ENCODE assay signal across 9 cellular contexts in the genomic region with DNA sequence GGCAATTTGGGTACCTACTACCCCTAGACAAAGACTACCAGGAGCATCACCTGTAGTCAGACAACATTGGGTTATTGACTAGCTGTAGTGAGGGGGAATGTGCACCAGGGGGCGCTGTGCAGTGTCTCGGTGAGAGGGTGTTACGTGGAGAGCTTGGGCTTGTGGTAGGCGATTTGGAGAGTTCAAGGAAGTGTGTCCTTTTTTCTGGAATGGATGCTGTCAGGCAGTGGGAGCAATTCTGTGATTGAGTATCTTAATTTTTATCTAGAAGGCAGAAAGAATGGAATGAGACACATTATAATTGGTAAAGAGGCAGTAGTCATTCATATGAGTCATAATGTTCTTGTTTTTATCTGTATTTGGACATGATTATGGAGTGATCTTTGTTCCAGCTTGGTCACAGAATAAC.
DNase-seq lines count a peak whose midpoint lies in the region; FAIRE-seq and TF ChIP-seq lines count a peak whose summit lies in the region.
"Had no signal": no experiment of that assay in that cellular context is flagged by ENCODE, and none has a peak within 500 bp of the region (broad histone marks: within the 10 kb centered on the region; RNA-seq: fewer than 3 reads in every experiment).

No MANE protein-coding gene starts in this region.

- no peaks in the 10 kb centered on the region for H3K9me1 ChIP-seq in endothelial cell of umbilical vein (replicated peaks; ENCODE audit: control insufficient read depth, extremely low read depth, insufficient read depth, low read length)

- TF ChIP-seq CTCF in Calu3 (IDR thresholded peaks at IDR 0.05; ENCODE audit: unreplicated experiment) (peak; percentile 59), endothelial cell of umbilical vein (IDR thresholded peaks at IDR 0.05; ENCODE audit: extremely low read depth in 1 of 2, insufficient read depth in 1 of 2, low read depth in 1 of 2, low read length in 2 of 2) (peak; percentile 22 to 52)

- peak; percentile 66 for DNase-seq in Calu3
- DNase-seq in GM19240 (ENCODE audit: insufficient read length, low spot score) = peak; percentile 41
- DNase-seq in HPDE6-E6E7 (ENCODE audit: extremely low spot score) = peak; percentile 57
- peak; percentile 3 to 31 for DNase-seq in activated CD4-positive, alpha-beta T cell treated with anti-CD3 and anti-CD28 coated beads for 4 hours
- DNase-seq in endothelial cell of umbilical vein (ENCODE audit: low read depth, low spot score) = no peak
- peak; percentile 28 for DNase-seq in pons (ENCODE audit: low spot score)
- no peak for DNase-seq in NCI-H1436 (lab: John Stamatoyannopoulos, UW)
- DNase-seq in NCI-H146 treated with DMSO at 0.1 percent for 48 hours (lab: John Stamatoyannopoulos, UW; ENCODE audit: unreplicated experiment) = no peak

- intact Hi-C loops in Calu3 (cut with micrococcal nuclease; ENCODE audit: unreplicated experiment) = loop anchor here (1.0 kb wide), 1 partner anchor 91 kb away; no protein-coding TSS in a partner anchor
- intact Hi-C loops in endothelial cell of umbilical vein (cut with micrococcal nuclease) = loop anchor here (1.0 kb wide), 1 partner anchor 91 kb away; no protein-coding TSS in a partner anchor

- no peak overlapping the region for H3K27ac Mint-ChIP-seq in Calu3 (ENCODE audit: unreplicated experiment)

- H4K20me1 ChIP-seq in endothelial cell of umbilical vein (replicated peaks; ENCODE audit: control insufficient read depth, extremely low read depth, insufficient read depth, low read length) = no peaks in the 10 kb centered on the region

- H3K9me3 ChIP-seq in endothelial cell of umbilical vein (replicated peaks; ENCODE audit: control insufficient read depth, insufficient read depth, low read length) = no peaks in the 10 kb centered on the region

- CTCF ChIA-PET in Calu3 (lab: Charles Lee) = interaction anchor here (1.0 kb wide), 1 partner anchor 60 kb away, joined by 4 read pairs; no protein-coding TSS in a partner anchor
- CTCF ChIA-PET in endothelial cell of umbilical vein (lab: Charles Lee) = no interaction called here

- FAIRE-seq in endothelial cell of umbilical vein (lab: Jason Lieb, UNC) = peak; percentile 31
- FAIRE-seq: TTC549 had no signal

- no peak overlapping the region for H3K4me2 ChIP-seq in endothelial cell of umbilical vein (ENCODE audit: insufficient read depth, low read length)

- H3K79me2 ChIP-seq in endothelial cell of umbilical vein (ENCODE audit: control insufficient read depth, insufficient read depth, low read length) = no peaks in the 10 kb centered on the region

- BruUV-seq in Calu3 (replicated peaks; lab: Mats Ljungman, UMichigan) = no TSS peak
- no TSS peak for BruUV-seq in endothelial cell of umbilical vein (replicated peaks; lab: Mats Ljungman, UMichigan)

- H3K27ac ChIP-seq in endothelial cell of umbilical vein (ENCODE audit: insufficient read depth, low read depth, low read length) = no peak overlapping the region

- H3K4me3 Mint-ChIP-seq in Calu3 (ENCODE audit: low read depth, unreplicated experiment) = no peak overlapping the region

- no peaks in the 10 kb centered on the region for H3K27me3 Mint-ChIP-seq in Calu3 (ENCODE audit: unreplicated experiment)

- H3K9me3 Mint-ChIP-seq in Calu3 (ENCODE audit: low read depth, unreplicated experiment) = peaks cover 5% of the 10 kb centered on the region

- no peaks in the 10 kb centered on the region for H3K36me3 Mint-ChIP-seq in Calu3 (ENCODE audit: insufficient read depth, unreplicated experiment)

- no peak overlapping the region for H2AFZ ChIP-seq in endothelial cell of umbilical vein (ENCODE audit: low read depth, low read length)

- no peak overlapping the region for H3K4me3 ChIP-seq in endothelial cell of umbilical vein (replicated peaks in 1 of 3; ENCODE audit: insufficient read depth in 1 of 3, low read depth in 1 of 3, low read length in 3 of 3)

- H3K27me3 ChIP-seq in endothelial cell of umbilical vein (ENCODE audit: control insufficient read depth in 2 of 2, insufficient read depth in 2 of 2, low read length in 2 of 2) = no peaks in the 10 kb centered on the region

- H3K9ac ChIP-seq in endothelial cell of umbilical vein (replicated peaks; ENCODE audit: extremely low read depth, insufficient read depth, low read length) = no peak overlapping the region

- dilution Hi-C loops in endothelial cell of umbilical vein (cut with MboI; ENCODE audit: extremely low pct_ligation_motif_present, low sequenced_read_pairs) = no loop called here

- H3K4me1 ChIP-seq in endothelial cell of umbilical vein (ENCODE audit: control insufficient read depth, extremely low read depth, insufficient read depth, low read length) = no peaks in the 10 kb centered on the region

- POLR2A ChIA-PET in endothelial cell of umbilical vein (lab: Charles Lee) = no interaction called here

- TF ChIP-seq POLR2A in endothelial cell of umbilical vein (IDR thresholded peaks at IDR 0.05; ENCODE audit: low read depth, low read length) = no peak

- no peaks in the 10 kb centered on the region for H3K36me3 ChIP-seq in endothelial cell of umbilical vein (ENCODE audit: control insufficient read depth in 2 of 2, extremely low read depth in 1 of 2, insufficient read depth in 2 of 2, low read length in 2 of 2)

- H3K4me1 Mint-ChIP-seq in Calu3 (ENCODE audit: low read depth, unreplicated experiment) = peaks cover 29% of the 10 kb centered on the region

TF ChIP-seq in endothelial cell of umbilical vein, 7 proteins besides CTCF, POLR2A, EP300 and RAD21:
- no peak for TF ChIP-seq FOS (IDR thresholded peaks at IDR 0.05; ENCODE audit: borderline replicate concordance, insufficient read depth, low read length)
- TF ChIP-seq JUN (IDR thresholded peaks at IDR 0.05; ENCODE audit: borderline replicate concordance, insufficient read depth, insufficient read length, low read depth) = no peak
- TF ChIP-seq, protein P1, sequence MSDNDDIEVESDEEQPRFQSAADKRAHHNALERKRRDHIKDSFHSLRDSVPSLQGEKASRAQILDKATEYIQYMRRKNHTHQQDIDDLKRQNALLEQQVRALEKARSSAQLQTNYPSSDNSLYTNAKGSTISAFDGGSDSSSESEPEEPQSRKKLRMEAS (IDR thresholded peaks at IDR 0.05; ENCODE audit: insufficient read depth, insufficient read length) = no peak
- no peak for TF ChIP-seq MYC (IDR thresholded peaks at IDR 0.05; ENCODE audit: low read depth, low read length)
- TF ChIP-seq EZH2 (IDR thresholded peaks at IDR 0.05; ENCODE audit: borderline replicate concordance, low read depth, low read length, severe bottlenecking) = no peak
- TF ChIP-seq GATA2 (IDR thresholded peaks at IDR 0.05; ENCODE audit: insufficient read depth, insufficient read length, low read depth, low read length) = no peak
- TF ChIP-seq POLR2AphosphoS5 (IDR thresholded peaks at IDR 0.05; ENCODE audit: insufficient read depth, low read depth, low read length) = no peak

Comparison
In these comparisons a context has a peak if more than half of its experiments do, and no peak if none do; other contexts are left out.
1. DNase-seq: peak in Calu3 (single experiment), GM19240 (single experiment), HPDE6-E6E7 (single experiment), activated CD4-positive, alpha-beta T cell treated with anti-CD3 and anti-CD28 coated beads for 4 hours (2 of 2) and pons (single experiment); none in endothelial cell of umbilical vein (single experiment), NCI-H1436 (single experiment) and NCI-H146 treated with DMSO at 0.1 percent for 48 hours (single experiment).